ENCODE assay signal across 22 cellular contexts in the genomic region with DNA sequence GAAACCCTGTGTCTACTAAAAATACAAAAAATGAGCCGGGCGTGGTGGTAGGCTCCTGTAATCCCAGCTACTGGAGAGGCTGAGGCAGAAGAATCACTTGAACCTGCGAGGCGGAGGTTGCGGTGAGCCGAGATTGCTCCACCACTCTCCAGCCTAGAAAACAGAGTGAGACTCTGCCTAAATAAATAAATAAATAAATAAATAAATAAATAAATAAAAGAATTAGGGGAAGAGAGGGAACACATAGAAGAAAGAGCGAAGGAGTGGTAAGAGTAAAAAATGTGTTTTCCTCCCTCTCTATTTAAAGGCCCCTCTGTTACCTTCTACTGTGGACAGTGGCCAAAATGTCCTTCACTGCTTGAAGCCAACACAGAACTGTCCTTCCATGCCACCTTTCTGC.
A peak's percentile ranks its signal among the peaks of the same experiment; 100 is the strongest.
DNase-seq lines count a peak whose midpoint lies in the region; ATAC-seq and TF ChIP-seq lines count a peak whose summit lies in the region.
"Had no signal": no experiment of that assay in that cellular context is flagged by ENCODE, and none has a peak within 500 bp of the region (broad histone marks: within the 10 kb centered on the region; RNA-seq: fewer than 3 reads in every experiment).

No MANE protein-coding gene starts in this region.

- no peak overlapping the region for H3K27ac ChIP-seq in HEK293 (ENCODE audit: extremely low read depth, low read depth, low read length)
- H3K27ac ChIP-seq: BLaER1 had no signal

- H3K27me3 Mint-ChIP-seq in neural crest cell (ENCODE audit: low read depth): no peaks in the 10 kb centered on the region
- peaks cover 0 to 3% of the 10 kb centered on the region in 2 donors for H3K27me3 Mint-ChIP-seq in natural killer cell treated with Interleukin-12 subunit alpha and Interleukin-12 subunit beta and Interleukin-15 and Interleukin-18, amount 100 ng/mL, for 72 hours
- H3K27me3 Mint-ChIP-seq: CD4-positive, CD25-positive, alpha-beta regulatory T cell had no signal

- DNase-seq in neural crest cell (ENCODE audit: low read depth, low spot score) (no peak), NCI-H69 (lab: John Stamatoyannopoulos, UW) (no peak)
- DNase-seq in activated CD4-positive, alpha-beta T cell treated with anti-CD3 and anti-CD28 coated beads for 1 hour: no peak
- DNase-seq in natural killer cell treated with Interleukin-12 subunit alpha and Interleukin-12 subunit beta and Interleukin-15 and Interleukin-18, amount 100 ng/mL, for 72 hours (ENCODE audit: low spot score): no peak
- DNase-seq: 8988T; BE2C; C1 segment of cervical spinal cord; CD4-positive, alpha-beta memory T cell; CD4-positive, CD25-positive, alpha-beta regulatory T cell; CD8-positive, alpha-beta memory T cell; COR-L47; DMS 273 treated with DMSO at 0.1 percent for 48 hours; DMS153; DMS53; DMS79; DND-41; EL; GDM1 had no signal

- no peak overlapping the region for H3K4me3 ChIP-seq in HEK293 (ENCODE audit: low read depth, low read length)
- H3K4me3 ChIP-seq: BLaER1, GM12878 had no signal

- peak overlapping the region; percentile 57 for H3K27ac Mint-ChIP-seq in neural crest cell (ENCODE audit: unreplicated experiment)
- H3K27ac Mint-ChIP-seq in natural killer cell treated with Interleukin-12 subunit alpha and Interleukin-12 subunit beta and Interleukin-15 and Interleukin-18, amount 100 ng/mL, for 72 hours: no peak overlapping the region
- H3K27ac Mint-ChIP-seq: CD4-positive, alpha-beta memory T cell; CD4-positive, CD25-positive, alpha-beta regulatory T cell; CD8-positive, alpha-beta memory T cell had no signal

- H3K4me3 Mint-ChIP-seq in neural crest cell: no peak overlapping the region
- no peak overlapping the region for H3K4me3 Mint-ChIP-seq in natural killer cell treated with Interleukin-12 subunit alpha and Interleukin-12 subunit beta and Interleukin-15 and Interleukin-18, amount 100 ng/mL, for 72 hours
- H3K4me3 Mint-ChIP-seq: CD14-positive monocyte; CD4-positive, alpha-beta memory T cell; CD4-positive, CD25-positive, alpha-beta regulatory T cell; CD8-positive, alpha-beta memory T cell had no signal

- no peaks in the 10 kb centered on the region for H3K9me3 Mint-ChIP-seq in neural crest cell
- no peaks in the 10 kb centered on the region for H3K9me3 Mint-ChIP-seq in natural killer cell treated with Interleukin-12 subunit alpha and Interleukin-12 subunit beta and Interleukin-15 and Interleukin-18, amount 100 ng/mL, for 72 hours
- H3K9me3 Mint-ChIP-seq: CD4-positive, alpha-beta memory T cell; CD8-positive, alpha-beta memory T cell had no signal

- POLR2A ChIA-PET in HEK293 (lab: Yijun Ruan, JAX): no interaction called here

- CTCF ChIA-PET in HEK293 (lab: Yijun Ruan, JAX): interaction anchor here (0.7 kb wide), 1 partner anchor 107 kb away, joined by 4 read pairs; no protein-coding TSS in a partner anchor

- no peaks in the 10 kb centered on the region for H3K36me3 Mint-ChIP-seq in neural crest cell (ENCODE audit: low read depth)
- H3K36me3 Mint-ChIP-seq in natural killer cell treated with Interleukin-12 subunit alpha and Interleukin-12 subunit beta and Interleukin-15 and Interleukin-18, amount 100 ng/mL, for 72 hours: no peaks in the 10 kb centered on the region
- H3K36me3 Mint-ChIP-seq: CD14-positive monocyte; CD4-positive, alpha-beta memory T cell; CD4-positive, CD25-positive, alpha-beta regulatory T cell; CD8-positive, alpha-beta memory T cell had no signal

- no peak for ATAC-seq in natural killer cell treated with Interleukin-12 subunit alpha and Interleukin-12 subunit beta and Interleukin-15 and Interleukin-18, amount 100 ng/mL, for 72 hours
- ATAC-seq: GM12878 had no signal

- no peaks in the 10 kb centered on the region for H3K36me3 ChIP-seq in HEK293 (ENCODE audit: control insufficient read depth in 2 of 2, insufficient read depth in 1 of 2, low read length in 2 of 2)
- H3K36me3 ChIP-seq: BE2C, BLaER1 had no signal

- H3K9me3 ChIP-seq in HEK293 (ENCODE audit: control insufficient read depth, insufficient read depth, low read depth, low read length): no peaks in the 10 kb centered on the region
- H3K9me3 ChIP-seq: BE2C, BLaER1 had no signal

- H3K4me1 ChIP-seq in HEK293 (ENCODE audit: control insufficient read depth, insufficient read depth, low read length): no peaks in the 10 kb centered on the region
- H3K4me1 ChIP-seq: BE2C, BLaER1 had no signal

- peaks cover 10% of the 10 kb centered on the region for H3K4me1 Mint-ChIP-seq in neural crest cell
- H3K4me1 Mint-ChIP-seq in natural killer cell treated with Interleukin-12 subunit alpha and Interleukin-12 subunit beta and Interleukin-15 and Interleukin-18, amount 100 ng/mL, for 72 hours (ENCODE audit: low read depth in 2 of 2): no peaks in the 10 kb centered on the region
- H3K4me1 Mint-ChIP-seq: CD14-positive monocyte; CD4-positive, alpha-beta memory T cell; CD4-positive, CD25-positive, alpha-beta regulatory T cell; CD8-positive, alpha-beta memory T cell had no signal

- no peak for TF ChIP-seq CTCF in HEK293 (tag by site-specific recombination; IDR thresholded peaks at IDR 0.05)
- TF ChIP-seq CTCF in neural crest cell (conservative IDR thresholded peaks at IDR 0.05): no peak

TF ChIP-seq in HEK293, 187 proteins besides CTCF, POLR2A, EP300 and RAD21 (continues in another document):
- no peak for TF ChIP-seq ZNF830 (tag by site-specific recombination; IDR thresholded peaks at IDR 0.05; ENCODE audit: low read depth)
- no peak for TF ChIP-seq ZNF843 (tag by site-specific recombination; IDR thresholded peaks at IDR 0.05)
- TF ChIP-seq ZNF76 (tag by site-specific recombination; IDR thresholded peaks at IDR 0.05; ENCODE audit: borderline replicate concordance, low read depth): no peak
- TF ChIP-seq OSR2 (tag by site-specific recombination; IDR thresholded peaks at IDR 0.05): no peak
- no peak for TF ChIP-seq ZSCAN16 (tag by site-specific recombination; IDR thresholded peaks at IDR 0.05)
- no peak for TF ChIP-seq ZNF670 (tag by site-specific recombination; IDR thresholded peaks at IDR 0.05; ENCODE audit: low read depth)
- TF ChIP-seq ZSCAN23 (tag by site-specific recombination; IDR thresholded peaks at IDR 0.05): no peak
- TF ChIP-seq ZNF132 (tag by site-specific recombination; IDR thresholded peaks at IDR 0.05; ENCODE audit: borderline replicate concordance): no peak
- TF ChIP-seq, protein P1, sequence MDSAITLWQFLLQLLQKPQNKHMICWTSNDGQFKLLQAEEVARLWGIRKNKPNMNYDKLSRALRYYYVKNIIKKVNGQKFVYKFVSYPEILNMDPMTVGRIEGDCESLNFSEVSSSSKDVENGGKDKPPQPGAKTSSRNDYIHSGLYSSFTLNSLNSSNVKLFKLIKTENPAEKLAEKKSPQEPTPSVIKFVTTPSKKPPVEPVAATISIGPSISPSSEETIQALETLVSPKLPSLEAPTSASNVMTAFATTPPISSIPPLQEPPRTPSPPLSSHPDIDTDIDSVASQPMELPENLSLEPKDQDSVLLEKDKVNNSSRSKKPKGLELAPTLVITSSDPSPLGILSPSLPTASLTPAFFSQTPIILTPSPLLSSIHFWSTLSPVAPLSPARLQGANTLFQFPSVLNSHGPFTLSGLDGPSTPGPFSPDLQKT (IDR thresholded peaks at IDR 0.05; ENCODE audit: borderline replicate concordance, low read depth, low read length): no peak
- no peak for TF ChIP-seq SP2 (tag by site-specific recombination; IDR thresholded peaks at IDR 0.05)
- TF ChIP-seq ZNF426 (tag by site-specific recombination; IDR thresholded peaks at IDR 0.05): peak; percentile 68
- TF ChIP-seq, protein P2, sequence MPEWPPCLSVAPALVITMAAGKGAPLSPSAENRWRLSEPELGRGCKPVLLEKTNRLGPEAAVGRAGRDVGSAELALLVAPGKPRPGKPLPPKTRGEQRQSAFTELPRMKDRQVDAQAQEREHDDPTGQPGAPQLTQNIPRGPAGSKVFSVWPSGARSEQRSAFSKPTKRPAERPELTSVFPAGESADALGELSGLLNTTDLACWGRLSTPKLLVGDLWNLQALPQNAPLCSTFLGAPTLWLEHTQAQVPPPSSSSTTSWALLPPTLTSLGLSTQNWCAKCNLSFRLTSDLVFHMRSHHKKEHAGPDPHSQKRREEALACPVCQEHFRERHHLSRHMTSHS (tag by site-specific recombination; IDR thresholded peaks at IDR 0.05): no peak
- no peak for TF ChIP-seq ZNF48 (tag by site-specific recombination; IDR thresholded peaks at IDR 0.05)
- peak; percentile 91; the same call in 1 of the 2 replicates for TF ChIP-seq ZNF394 (tag by site-specific recombination; IDR thresholded peaks at IDR 0.05; ENCODE audit: borderline replicate concordance)
- no peak for TF ChIP-seq ZNF138 (tag by site-specific recombination; IDR thresholded peaks at IDR 0.05; ENCODE audit: borderline replicate concordance)
- TF ChIP-seq KLF7 (tag by site-specific recombination; IDR thresholded peaks at IDR 0.05; ENCODE audit: borderline replicate concordance): no peak
- TF ChIP-seq ZBTB17 (tag by site-specific recombination; IDR thresholded peaks at IDR 0.05): no peak
- no peak for TF ChIP-seq ZNF658 (tag by site-specific recombination; IDR thresholded peaks at IDR 0.05)
- TF ChIP-seq ZNF654 (tag by site-specific recombination; IDR thresholded peaks at IDR 0.05; ENCODE audit: low read depth): no peak
- TF ChIP-seq ZNF292 (tag by site-specific recombination; IDR thresholded peaks at IDR 0.05; ENCODE audit: borderline replicate concordance, low read depth): 0 out of 2 replicates have a peak, but pooled peaks have one; percentile 33
- TF ChIP-seq, protein P3, sequence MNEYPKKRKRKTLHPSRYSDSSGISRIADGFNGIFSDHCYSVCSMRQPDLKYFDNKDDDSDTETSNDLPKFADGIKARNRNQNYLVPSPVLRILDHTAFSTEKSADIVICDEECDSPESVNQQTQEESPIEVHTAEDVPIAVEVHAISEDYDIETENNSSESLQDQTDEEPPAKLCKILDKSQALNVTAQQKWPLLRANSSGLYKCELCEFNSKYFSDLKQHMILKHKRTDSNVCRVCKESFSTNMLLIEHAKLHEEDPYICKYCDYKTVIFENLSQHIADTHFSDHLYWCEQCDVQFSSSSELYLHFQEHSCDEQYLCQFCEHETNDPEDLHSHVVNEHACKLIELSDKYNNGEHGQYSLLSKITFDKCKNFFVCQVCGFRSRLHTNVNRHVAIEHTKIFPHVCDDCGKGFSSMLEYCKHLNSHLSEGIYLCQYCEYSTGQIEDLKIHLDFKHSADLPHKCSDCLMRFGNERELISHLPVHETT (tag by site-specific recombination; IDR thresholded peaks at IDR 0.05): 0 out of 2 replicates have a peak, but pooled peaks have one; percentile 29
- TF ChIP-seq SP3 (tag by site-specific recombination; IDR thresholded peaks at IDR 0.05): no peak
- no peak for TF ChIP-seq ZFP41 (tag by site-specific recombination; IDR thresholded peaks at IDR 0.05; ENCODE audit: borderline replicate concordance)
- no peak for TF ChIP-seq ZNF837 (tag by site-specific recombination; IDR thresholded peaks at IDR 0.05)
- no peak for TF ChIP-seq ZNF423 (tag by site-specific recombination; IDR thresholded peaks at IDR 0.05)
- no peak for TF ChIP-seq ZXDB (tag by site-specific recombination; IDR thresholded peaks at IDR 0.05)
